In the genomic region with DNA sequence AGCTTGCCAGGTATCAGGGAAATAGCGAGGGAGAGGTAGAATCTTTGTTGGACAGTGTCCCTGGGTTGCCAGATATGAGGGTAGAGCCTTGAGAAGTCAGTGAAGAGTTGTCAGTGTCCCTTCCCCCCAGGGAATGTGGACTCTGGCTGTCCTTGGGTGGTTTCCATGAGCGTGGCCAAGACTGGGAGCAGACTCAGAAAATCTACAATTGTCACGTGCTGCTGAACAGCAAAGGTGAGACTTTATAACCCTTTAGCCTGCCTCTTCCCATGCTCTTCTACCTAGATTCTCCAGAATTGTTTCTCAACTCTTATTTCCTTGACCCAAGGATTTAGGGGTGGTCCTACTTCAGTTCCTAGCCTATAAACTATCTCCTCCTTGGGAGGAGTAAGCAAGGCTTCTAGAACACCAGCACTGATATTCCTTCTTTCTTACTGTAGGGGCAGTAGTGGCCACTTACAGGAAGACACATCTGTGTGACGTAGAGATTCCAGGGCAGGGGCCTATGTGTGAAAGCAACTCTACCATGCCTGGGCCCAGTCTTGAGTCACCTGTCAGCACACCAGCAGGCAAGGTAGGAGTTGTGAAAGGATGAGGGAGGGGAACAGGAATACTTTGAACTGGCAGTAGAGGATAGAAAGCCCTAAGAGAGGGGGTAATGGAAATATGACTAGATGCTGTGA, we compare ENCODE assay signal across 8 cellular contexts. TPM values are rescaled to one million over a fixed set of nuclear protein-coding genes. Genes with fewer than 3 reads are reported as not detected.
A peak's percentile ranks its signal among the peaks of the same experiment; 100 is the strongest.
DNase-seq lines count a peak whose midpoint lies in the region; ATAC-seq, FAIRE-seq and TF ChIP-seq lines count a peak whose summit lies in the region.

No MANE protein-coding gene starts in this region.

- H3K36me3 Mint-ChIP-seq in activated CD8-positive, alpha-beta T cell treated with anti-CD3 and anti-CD28 coated beads, Interleukin-2, amount 10 ng/mL, durations not matched to agents 7 days and 5 days (ENCODE audit: low read depth): peaks cover 53% of the 10 kb centered on the region
- peaks cover 12% of the 10 kb centered on the region for H3K36me3 Mint-ChIP-seq in neural crest cell (ENCODE audit: low read depth)

- H3K4me1 Mint-ChIP-seq in activated CD8-positive, alpha-beta T cell treated with anti-CD3 and anti-CD28 coated beads, Interleukin-2, amount 10 ng/mL, durations not matched to agents 7 days and 5 days (ENCODE audit: low read depth): peaks cover 41% of the 10 kb centered on the region
- peaks cover 37% of the 10 kb centered on the region for H3K4me1 Mint-ChIP-seq in neural crest cell

- no peaks in the 10 kb centered on the region for H3K9me3 Mint-ChIP-seq in activated CD8-positive, alpha-beta T cell treated with anti-CD3 and anti-CD28 coated beads, Interleukin-2, amount 10 ng/mL, durations not matched to agents 7 days and 5 days (ENCODE audit: insufficient read depth)
- no peaks in the 10 kb centered on the region for H3K9me3 Mint-ChIP-seq in neural crest cell

- H3K27ac Mint-ChIP-seq in activated CD8-positive, alpha-beta T cell treated with anti-CD3 and anti-CD28 coated beads, Interleukin-2, amount 10 ng/mL, durations not matched to agents 7 days and 5 days: peak overlapping the region; percentile 95
- H3K27ac Mint-ChIP-seq in neural crest cell (ENCODE audit: unreplicated experiment): no peak overlapping the region

- FAIRE-seq in urothelium cell line (lab: Jason Lieb, UNC): no peak

- ATAC-seq in GM21526 (IDR thresholded peaks at IDR 0.05; ENCODE audit: low FRiP score, unreplicated experiment): peak; percentile 42
- ATAC-seq in activated CD8-positive, alpha-beta T cell treated with anti-CD3 and anti-CD28 coated beads, Interleukin-2, amount 10 ng/mL, durations not matched to agents 7 days and 5 days: peak; percentile 37

- peak; percentile 64 for DNase-seq in NCI-H2227 (lab: John Stamatoyannopoulos, UW; ENCODE audit: unreplicated experiment)
- DNase-seq in activated CD8-positive, alpha-beta T cell treated with anti-CD3 and anti-CD28 coated beads, Interleukin-2, amount 10 ng/mL, durations not matched to agents 7 days and 5 days: peak; percentile 68
- peak; percentile 81 for DNase-seq in erythroblast (lab: John Stamatoyannopoulos, UW)
- no peak for DNase-seq in neural crest cell (ENCODE audit: low read depth, low spot score)
- DNase-seq in urothelium cell line (ENCODE audit: low spot score): peak; percentile 56
- DNase-seq in HuH-7.5 (ENCODE audit: low spot score): no peak

- no peaks in the 10 kb centered on the region for H3K27me3 Mint-ChIP-seq in activated CD8-positive, alpha-beta T cell treated with anti-CD3 and anti-CD28 coated beads, Interleukin-2, amount 10 ng/mL, durations not matched to agents 7 days and 5 days (ENCODE audit: low read depth)
- no peaks in the 10 kb centered on the region for H3K27me3 Mint-ChIP-seq in neural crest cell (ENCODE audit: low read depth)

- peak; percentile 46 for TF ChIP-seq POLR2A in erythroblast (IDR thresholded peaks at IDR 0.05; ENCODE audit: low read length)

- H3K27ac ChIP-seq in C4-2B: peak overlapping the region; percentile 92

- H3K4me3 Mint-ChIP-seq in activated CD8-positive, alpha-beta T cell treated with anti-CD3 and anti-CD28 coated beads, Interleukin-2, amount 10 ng/mL, durations not matched to agents 7 days and 5 days: peak overlapping the region; percentile 92
- peak overlapping the region; percentile 98 for H3K4me3 Mint-ChIP-seq in neural crest cell

- CTCF ChIA-PET in activated CD8-positive, alpha-beta T cell treated with anti-CD3 and anti-CD28 coated beads, Interleukin-2, amount 10 ng/mL, durations not matched to agents 7 days and 5 days (lab: Charles Lee): interaction anchor here (0.9 to 1.2 kb wide), 5 partner anchors 8 to 21 kb away, joined by 3 to 5 read pairs (median 4); a partner anchor contains a TSS

- POLR2A ChIA-PET in activated CD8-positive, alpha-beta T cell treated with anti-CD3 and anti-CD28 coated beads, Interleukin-2, amount 10 ng/mL, durations not matched to agents 7 days and 5 days (lab: Charles Lee): interaction anchor here (0.9 to 3.3 kb wide), 3 partner anchors 14 to 62 kb away, joined by 4 to 28 read pairs (median 4); a partner anchor contains a TSS

- TF ChIP-seq CTCF in C4-2B (conservative IDR thresholded peaks at IDR 0.05): peak; percentile 64
- peak; percentile 53 for TF ChIP-seq CTCF in neural crest cell (conservative IDR thresholded peaks at IDR 0.05)

RNA-seq across cellular contexts. Expression of a gene that starts 1.6 kb away (rescaled TPM):
- 10 to 100 TPM; 34.1 to 35.2 TPM for total RNA-seq in activated CD8-positive, alpha-beta T cell treated with anti-CD3 and anti-CD28 coated beads, Interleukin-2, amount 10 ng/mL, durations not matched to agents 7 days and 5 days
- 48.6 and 53.9 TPM in 2 replicates for total RNA-seq in neural crest cell

RNA-seq across cellular contexts. Expression of a gene that starts 1.7 kb away (rescaled TPM):
- total RNA-seq in activated CD8-positive, alpha-beta T cell treated with anti-CD3 and anti-CD28 coated beads, Interleukin-2, amount 10 ng/mL, durations not matched to agents 7 days and 5 days: 10 to 100 TPM; 66.3 to 68.0 TPM
- 90.0 and 99.5 TPM in 2 replicates for total RNA-seq in neural crest cell

RNA-seq across cellular contexts. Expression of a gene that starts 12.9 kb away (rescaled TPM):
- total RNA-seq in activated CD8-positive, alpha-beta T cell treated with anti-CD3 and anti-CD28 coated beads, Interleukin-2, amount 10 ng/mL, durations not matched to agents 7 days and 5 days: 10 to 100 TPM; 34.5 to 36.3 TPM
- 35.1 and 36.2 TPM in 2 replicates for total RNA-seq in neural crest cell

RNA-seq across cellular contexts. Expression of a gene that starts 21.4 kb away (rescaled TPM):
- total RNA-seq in activated CD8-positive, alpha-beta T cell treated with anti-CD3 and anti-CD28 coated beads, Interleukin-2, amount 10 ng/mL, durations not matched to agents 7 days and 5 days: under 1 TPM; 0.61 to 0.91 TPM
- total RNA-seq in neural crest cell: 8.0 and 9.1 TPM in 2 replicates

RNA-seq across cellular contexts. Expression of a gene that starts 30.2 kb away (rescaled TPM):
- total RNA-seq in activated CD8-positive, alpha-beta T cell treated with anti-CD3 and anti-CD28 coated beads, Interleukin-2, amount 10 ng/mL, durations not matched to agents 7 days and 5 days: not detected
- total RNA-seq in neural crest cell: not detected in 2 replicates

Comparison
In these comparisons a context has a peak if more than half of its experiments do, and no peak if none do; other contexts are left out.
1. DNase-seq: peak in NCI-H2227 (single experiment), activated CD8-positive, alpha-beta T cell treated with anti-CD3 and anti-CD28 coated beads, Interleukin-2, amount 10 ng/mL, durations not matched to agents 7 days and 5 days (single experiment), erythroblast (2 of 2) and urothelium cell line (single experiment); none in neural crest cell (single experiment) and HuH-7.5 (single experiment).